Comparison of ENCODE assay signal across 25 cellular contexts in the genomic region with DNA sequence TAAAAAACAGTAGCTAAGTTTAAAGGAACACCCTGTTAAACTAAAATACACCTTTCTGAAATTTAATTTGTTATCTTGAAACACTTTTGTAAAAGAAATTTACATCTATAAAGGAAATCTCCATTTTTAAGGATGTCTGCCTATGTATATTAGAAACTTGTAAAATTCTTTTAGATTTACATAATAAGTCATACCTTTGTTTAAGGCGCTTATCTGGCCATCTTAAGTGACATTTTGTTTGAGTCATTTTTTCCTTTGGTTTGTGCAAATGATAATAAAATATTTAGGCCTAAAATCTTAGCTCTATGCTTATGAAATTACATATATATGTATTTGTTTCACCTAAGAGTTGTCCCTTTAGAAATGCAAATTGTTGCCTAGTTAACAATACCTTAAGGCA.
DNase-seq lines count a peak whose midpoint lies in the region; ATAC-seq, FAIRE-seq and TF ChIP-seq lines count a peak whose summit lies in the region.
"Had no signal": no experiment of that assay in that cellular context is flagged by ENCODE, and none has a peak within 500 bp of the region (broad histone marks: within the 10 kb centered on the region; RNA-seq: fewer than 3 reads in every experiment).

No MANE protein-coding gene starts in this region.

- H3K4me3 ChIP-seq in LNCaP clone FGC (ENCODE audit: low read depth, low read length) = no peak overlapping the region
- H3K4me3 ChIP-seq in suprapubic skin = no peak overlapping the region
- H3K4me3 ChIP-seq: BLaER1, GM12878 had no signal

- H3K9me3 ChIP-seq in suprapubic skin = no peaks in the 10 kb centered on the region
- H3K9me3 ChIP-seq: BE2C, BLaER1 had no signal

- TF ChIP-seq EP300 in suprapubic skin (IDR thresholded peaks at IDR 0.05) = no peak

- DNase-seq in LNCaP clone FGC (ENCODE audit: low read depth) (peak; percentile 10), suprapubic skin (ENCODE audit: low spot score in 2 of 2) (no peak), SW 1271 (lab: John Stamatoyannopoulos, UW) (no peak)
- DNase-seq: ACHN; BE2C; C1 segment of cervical spinal cord; CD4-positive, alpha-beta memory T cell; CD4-positive, CD25-positive, alpha-beta regulatory T cell; CD8-positive, alpha-beta memory T cell; COR-L47; DMS 273 treated with DMSO at 0.1 percent for 48 hours; DMS153; DMS53; DMS79; DND-41; EL; GDM1 had no signal

- no peak for TF ChIP-seq CTCF in LNCaP clone FGC (IDR thresholded peaks at IDR 0.05; ENCODE audit: control insufficient read depth, extremely low read depth, insufficient read depth)
- TF ChIP-seq CTCF in suprapubic skin (IDR thresholded peaks at IDR 0.05) = no peak

- FAIRE-seq in A204.1 (lab: Jason Lieb, UNC) (peak; percentile 77), colon (lab: Jason Lieb, UNC) (peak; percentile 74)
- FAIRE-seq: GM12878, GM12892, GM19239 had no signal

- no peaks in the 10 kb centered on the region for H3K27me3 ChIP-seq in suprapubic skin
- H3K27me3 ChIP-seq: BE2C, BLaER1 had no signal

- H3K4me1 ChIP-seq in suprapubic skin = no peaks in the 10 kb centered on the region
- H3K4me1 ChIP-seq: BE2C, BLaER1 had no signal

- H3K27ac ChIP-seq in suprapubic skin = no peak overlapping the region
- H3K27ac ChIP-seq: 22Rv1, BLaER1 had no signal

- no peaks in the 10 kb centered on the region for H3K36me3 ChIP-seq in suprapubic skin
- H3K36me3 ChIP-seq: BE2C, BLaER1 had no signal

- TF ChIP-seq POLR2A in suprapubic skin (IDR thresholded peaks at IDR 0.05) = no peak

- WGBS in suprapubic skin = 89% methylated on average over 1 of the region's 1 CpG

- no peak for ATAC-seq in GM18502 (IDR thresholded peaks at IDR 0.05; ENCODE audit: poor library complexity, unreplicated experiment)
- ATAC-seq: GM12878 had no signal
